In the genomic region with DNA sequence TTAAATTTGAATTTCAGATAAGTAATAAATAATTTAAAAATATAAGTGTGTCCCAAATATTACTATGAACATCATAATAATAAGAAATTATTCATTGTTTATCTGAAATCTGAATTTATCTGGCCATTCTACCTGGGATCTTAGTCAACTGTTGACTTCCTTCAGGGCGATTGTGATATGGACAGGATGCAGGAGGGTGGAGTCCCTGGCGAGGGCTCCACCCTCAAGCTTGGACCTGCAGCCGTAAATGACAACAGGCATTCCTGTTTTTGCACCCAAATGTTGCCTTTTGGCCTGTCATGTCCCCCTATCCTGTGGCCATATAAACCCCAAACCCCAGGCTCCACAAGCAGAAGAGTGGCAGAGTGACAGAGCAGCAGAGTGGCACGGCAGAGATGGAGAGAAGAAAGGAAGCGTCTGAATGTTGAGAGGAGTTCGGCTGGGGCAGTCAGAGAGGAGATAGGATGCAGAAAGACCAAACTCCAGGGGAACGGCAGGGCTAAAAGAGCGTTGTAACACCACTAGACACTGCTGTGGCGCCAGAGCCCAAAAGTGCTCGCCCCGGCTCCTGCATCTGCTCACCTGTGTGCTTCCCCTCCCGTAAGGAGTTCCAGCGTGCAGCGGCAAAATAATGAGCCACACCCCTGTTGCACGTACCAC, we compare ENCODE assay signal across 14 cellular contexts. TPM values are rescaled to one million over a fixed set of nuclear protein-coding genes. Genes with fewer than 3 reads are reported as not detected.
DNase-seq lines count a peak whose midpoint lies in the region; ATAC-seq and TF ChIP-seq lines count a peak whose summit lies in the region.
"Had no signal": no experiment of that assay in that cellular context is flagged by ENCODE, and none has a peak within 500 bp of the region (broad histone marks: within the 10 kb centered on the region; RNA-seq: fewer than 3 reads in every experiment).

No MANE protein-coding gene starts in this region.

- H3K27ac Mint-ChIP-seq in activated naive CD4-positive, alpha-beta T cell treated with anti-CD3 and anti-CD28 coated beads for 36 hours = no peak overlapping the region
- peak overlapping the region; percentile 88 for H3K27ac Mint-ChIP-seq in T-helper 1 cell treated with Interleukin-12 subunit alpha and Interleukin-12 subunit beta and Interleukin-4 antibody, amounts not matched to agents 30 μg/mL and 1 μg/mL, for 36 hours
- H3K27ac Mint-ChIP-seq: T-helper 17 cell had no signal

- no peaks in the 10 kb centered on the region for H3K9me3 Mint-ChIP-seq in activated naive CD4-positive, alpha-beta T cell treated with anti-CD3 and anti-CD28 coated beads for 36 hours
- H3K9me3 Mint-ChIP-seq in T-helper 1 cell treated with Interleukin-12 subunit alpha and Interleukin-12 subunit beta and Interleukin-4 antibody, amounts not matched to agents 30 μg/mL and 1 μg/mL, for 36 hours = no peaks in the 10 kb centered on the region

- CTCF ChIA-PET in activated naive CD4-positive, alpha-beta T cell treated with anti-CD3 and anti-CD28 coated beads for 36 hours (lab: Charles Lee) = interaction anchor here (0.8 to 1.2 kb wide), 2 partner anchors 8 to 42 kb away, joined by 3 read pairs; no protein-coding TSS in a partner anchor

- no peaks in the 10 kb centered on the region for H3K36me3 ChIP-seq in testis (ENCODE audit: low read depth, missing control alignments)
- H3K36me3 ChIP-seq: tibial artery had no signal

- TF ChIP-seq POLR2A in testis (IDR thresholded peaks at IDR 0.05) = no peak
- TF ChIP-seq POLR2A in GM18505 (IDR thresholded peaks at IDR 0.05; ENCODE audit: borderline replicate concordance, extremely low read depth, insufficient read depth, insufficient read length) = no peak

- TF ChIP-seq CTCF in testis (IDR thresholded peaks at IDR 0.05) = no peak

- ATAC-seq in left colon (peak; percentile 69), GM18505 (IDR thresholded peaks at IDR 0.05; ENCODE audit: unreplicated experiment) (no peak)
- ATAC-seq: T-helper 17 cell had no signal

- DNase-seq in activated naive CD4-positive, alpha-beta T cell treated with anti-CD3 and anti-CD28 coated beads for 36 hours = no peak
- no peak for DNase-seq in activated naive CD4-positive, alpha-beta T cell (lab: John Stamatoyannopoulos, UW)
- DNase-seq in left colon (no peak), testis (peak; percentile 18), G401 (ENCODE audit: low spot score) (no peak), Ammon's horn (ENCODE audit: low spot score) (no peak)
- DNase-seq: activated CD8-positive, alpha-beta memory T cell treated with anti-CD3 and anti-CD28 coated beads, Interleukin-2, amount 50 U/mL, for 4 hours; effector CD4-positive, alpha-beta T cell; mesenchymal stem cell; PC-9; T-helper 17 cell; tibial artery had no signal

- no peaks in the 10 kb centered on the region for H3K27me3 Mint-ChIP-seq in activated naive CD4-positive, alpha-beta T cell treated with anti-CD3 and anti-CD28 coated beads for 36 hours (ENCODE audit: low read depth)
- no peaks in the 10 kb centered on the region for H3K27me3 Mint-ChIP-seq in T-helper 1 cell treated with Interleukin-12 subunit alpha and Interleukin-12 subunit beta and Interleukin-4 antibody, amounts not matched to agents 30 μg/mL and 1 μg/mL, for 36 hours (ENCODE audit: low read depth)

- no peaks in the 10 kb centered on the region for H3K4me1 ChIP-seq in testis
- H3K4me1 ChIP-seq: tibial artery had no signal

- H3K4me3 Mint-ChIP-seq in activated naive CD4-positive, alpha-beta T cell treated with anti-CD3 and anti-CD28 coated beads for 36 hours = peak overlapping the region; percentile 7
- H3K4me3 Mint-ChIP-seq in T-helper 1 cell treated with Interleukin-12 subunit alpha and Interleukin-12 subunit beta and Interleukin-4 antibody, amounts not matched to agents 30 μg/mL and 1 μg/mL, for 36 hours = peak overlapping the region; percentile 61
- H3K4me3 Mint-ChIP-seq: T-helper 17 cell had no signal

- H3K36me3 Mint-ChIP-seq in activated naive CD4-positive, alpha-beta T cell treated with anti-CD3 and anti-CD28 coated beads for 36 hours (ENCODE audit: low read depth) = peaks cover 6% of the 10 kb centered on the region
- peaks cover 39% of the 10 kb centered on the region for H3K36me3 Mint-ChIP-seq in T-helper 1 cell treated with Interleukin-12 subunit alpha and Interleukin-12 subunit beta and Interleukin-4 antibody, amounts not matched to agents 30 μg/mL and 1 μg/mL, for 36 hours (ENCODE audit: low read depth)

- in situ Hi-C loops in G401 (cut with HindIII; ENCODE audit: low sequenced_read_pairs) = no loop called here

- no peaks in the 10 kb centered on the region for H3K9me3 ChIP-seq in testis
- H3K9me3 ChIP-seq: tibial artery had no signal

- no peaks in the 10 kb centered on the region for H3K27me3 ChIP-seq in testis

- intact Hi-C loops in activated naive CD4-positive, alpha-beta T cell treated with anti-CD3 and anti-CD28 coated beads for 36 hours (cut with micrococcal nuclease) = loop anchor here (2.0 kb wide), 1 partner anchor 14 kb away; no protein-coding TSS in a partner anchor
- intact Hi-C loops in left colon (cut with DNase I, micrococcal nuclease) = no loop called here
- intact Hi-C loops in testis (cut with DNase I; ENCODE audit: low total_unique reads) = no loop called here

- H3K4me1 Mint-ChIP-seq in activated naive CD4-positive, alpha-beta T cell treated with anti-CD3 and anti-CD28 coated beads for 36 hours (ENCODE audit: low read depth) = peaks cover 32% of the 10 kb centered on the region
- H3K4me1 Mint-ChIP-seq in T-helper 1 cell treated with Interleukin-12 subunit alpha and Interleukin-12 subunit beta and Interleukin-4 antibody, amounts not matched to agents 30 μg/mL and 1 μg/mL, for 36 hours (ENCODE audit: low read depth) = peaks cover 43% of the 10 kb centered on the region

- 43 to 59% methylated on average over 15 of the region's 15 CpGs for WGBS in testis, 2 donors

- peak overlapping the region in 1 of 2 donors; percentile 35 for H3K4me3 ChIP-seq in testis
- H3K4me3 ChIP-seq: PC-9, tibial artery had no signal

- no peak overlapping the region for H3K27ac ChIP-seq in testis
- H3K27ac ChIP-seq: PC-9, tibial artery had no signal

RNA-seq across cellular contexts. Expression of a gene that starts 39.4 kb away (rescaled TPM):
- total RNA-seq in activated naive CD4-positive, alpha-beta T cell treated with anti-CD3 and anti-CD28 coated beads for 36 hours = 10 to 100 TPM; 34.6 to 38.7 TPM
- total RNA-seq in left colon = 10 to 100 TPM; 22.3 to 27.8 TPM
- total RNA-seq in testis = 10 to 100 TPM; 58.7 to 68.3 TPM
- polyA plus RNA-seq in testis (ENCODE audit: insufficient read depth, low read depth, low replicate concordance) = 47.1 TPM
- total RNA-seq in G401 (2014; rRNA removed; shearing (Covaris generic)) = 28.3 and 43.1 TPM in 2 replicates
